8 cellular contexts compared by ENCODE assay signal in genomic region chr6:19024737-19025136, GRCh38.
DNase-seq lines count a peak whose midpoint lies in the region; ATAC-seq and TF ChIP-seq lines count a peak whose summit lies in the region.

No MANE protein-coding gene starts in this region.

- H3K4me1 ChIP-seq in Caco-2, result no peaks in the 10 kb centered on the region
- H3K4me1 ChIP-seq in KMS-11 (ENCODE audit: low read depth, poor library complexity, severe bottlenecking), result no peaks in the 10 kb centered on the region
- H3K4me1 ChIP-seq in colonic mucosa, result no peaks in the 10 kb centered on the region

- no peaks in the 10 kb centered on the region for H3K9me3 Mint-ChIP-seq in Caco-2 (ENCODE audit: unreplicated experiment)

- no peak overlapping the region for H2AFZ ChIP-seq in KMS-11 (ENCODE audit: low read depth)

- no peaks in the 10 kb centered on the region for H3K79me2 ChIP-seq in KMS-11 (ENCODE audit: insufficient read depth, low read depth)

- H3K27me3 Mint-ChIP-seq in Caco-2 (ENCODE audit: insufficient read depth, unreplicated experiment), result peaks cover 4% of the 10 kb centered on the region

- H3K9me3 ChIP-seq in Caco-2 (no peaks in the 10 kb centered on the region), colonic mucosa (no peaks in the 10 kb centered on the region)

- H3K27ac ChIP-seq in KMS-11, result no peak overlapping the region
- H3K27ac ChIP-seq in colonic mucosa, result no peak overlapping the region

- BruUV-seq in Caco-2 (replicated peaks; lab: Mats Ljungman, UMichigan), result no TSS peak

- H3K27me3 ChIP-seq in Caco-2 (replicated peaks; ENCODE audit: control insufficient read depth, insufficient read depth, low read length) (no peaks in the 10 kb centered on the region), KMS-11 (ENCODE audit: insufficient read depth, low read depth) (no peaks in the 10 kb centered on the region), colonic mucosa (no peaks in the 10 kb centered on the region)

- H3K9ac ChIP-seq in KMS-11 (no peak overlapping the region), colonic mucosa (ENCODE audit: low read depth in 2 of 2, low read length in 2 of 2) (no peak overlapping the region)

- H3K36me3 Mint-ChIP-seq in Caco-2 (ENCODE audit: insufficient read depth, unreplicated experiment), result no peaks in the 10 kb centered on the region

- H4K20me1 ChIP-seq in KMS-11 (ENCODE audit: insufficient read depth), result no peaks in the 10 kb centered on the region

- TF ChIP-seq CTCF in Caco-2 (IDR thresholded peaks at IDR 0.05; ENCODE audit: insufficient read depth in 1 of 2, low read depth in 1 of 2, low read length in 1 of 2, severe bottlenecking in 1 of 2, unreplicated experiment in 1 of 2) (peak; percentile 35 to 53), KMS-11 (conservative IDR thresholded peaks at IDR 0.05; ENCODE audit: low read depth, low read length) (0 out of 2 replicates have a peak, but pooled peaks have one; percentile 23), colonic mucosa (IDR thresholded peaks at IDR 0.05) (no peak)

- H3K4me3 Mint-ChIP-seq in Caco-2 (ENCODE audit: unreplicated experiment), result no peak overlapping the region

- peaks cover 5% of the 10 kb centered on the region for H3K4me1 Mint-ChIP-seq in Caco-2 (ENCODE audit: low read depth, unreplicated experiment)

- CTCF ChIA-PET in Caco-2 (lab: Charles Lee), result interaction anchor here (0.5 to 1.6 kb wide), 5 partner anchors 11 to 1031 kb away, joined by 3 to 9 read pairs (median 4); no protein-coding TSS in a partner anchor

- no peak overlapping the region for H3K27ac Mint-ChIP-seq in Caco-2 (ENCODE audit: unreplicated experiment)

- H3K4me2 ChIP-seq in KMS-11, result no peak overlapping the region

- H3K36me3 ChIP-seq in Caco-2 (ENCODE audit: control insufficient read depth, insufficient read depth, low read length) (no peaks in the 10 kb centered on the region), KMS-11 (ENCODE audit: insufficient read depth) (no peaks in the 10 kb centered on the region), colonic mucosa (no peaks in the 10 kb centered on the region)

- no peak overlapping the region for H3K4me3 ChIP-seq in Caco-2 (ENCODE audit: low read depth, low read length)
- no peak overlapping the region for H3K4me3 ChIP-seq in KMS-11 (IDR thresholded peaks at IDR 0.05; ENCODE audit: insufficient read depth, low read depth, low read length)
- no peak overlapping the region for H3K4me3 ChIP-seq in colonic mucosa

- no peak for ATAC-seq in HG03571 (IDR thresholded peaks at IDR 0.05; ENCODE audit: unreplicated experiment)
- ATAC-seq in HG03439 (IDR thresholded peaks at IDR 0.05; ENCODE audit: unreplicated experiment), result no peak

- DNase-seq in Caco-2 (peak; percentile 36 to 53), SK-N-DZ (ENCODE audit: low spot score) (peak; percentile 8), iPS DF 19.7 (ENCODE audit: low read depth, low spot score) (peak; percentile 56), activated gamma-delta T cell (lab: John Stamatoyannopoulos, UW) (no peak), colonic mucosa (no peak)

- POLR2A ChIA-PET in Caco-2 (lab: Charles Lee), result no interaction called here

- intact Hi-C loops in Caco-2 (cut with micrococcal nuclease; ENCODE audit: unreplicated experiment), result loop anchor here (10.0 kb wide), 1 partner anchor 830 kb away; no protein-coding TSS in a partner anchor
- intact Hi-C loops in colonic mucosa (cut with DNase I), result no loop called here

Comparison
In these comparisons a context has a peak if more than half of its experiments do, and no peak if none do; other contexts are left out.
1. DNase-seq: peak in Caco-2 (2 of 2), SK-N-DZ (single experiment) and iPS DF 19.7 (single experiment); none in activated gamma-delta T cell (single experiment) and colonic mucosa (single experiment).